10 cellular contexts compared by ENCODE assay signal in genomic region chr2:127079358-127079920, GRCh38. TPM values are rescaled to one million over a fixed set of nuclear protein-coding genes. Genes with fewer than 3 reads are reported as not detected.
DNase-seq lines count a peak whose midpoint lies in the region; ATAC-seq and TF ChIP-seq lines count a peak whose summit lies in the region.
"Had no signal": no experiment of that assay in that cellular context is flagged by ENCODE, and none has a peak within 500 bp of the region (broad histone marks: within the 10 kb centered on the region; RNA-seq: fewer than 3 reads in every experiment).

No MANE protein-coding gene starts in this region.

- H3K27ac ChIP-seq in substantia nigra (ENCODE audit: low read depth, low read length, poor library complexity, severe bottlenecking), result peak overlapping the region; percentile 95

- no peak for DNase-seq in activated CD4-positive, alpha-beta T cell treated with anti-CD3 and anti-CD28 coated beads, Interleukin-2, amount 10 ng/mL, durations not matched to agents 24 days and 14 days
- DNase-seq in activated CD4-positive, alpha-beta T cell treated with anti-CD3 and anti-CD28 coated beads, Interleukin-2, amount 50 U/mL, for 1 hour, result no peak
- DNase-seq in activated T-helper 1 cell treated with anti-CD3 and anti-CD28 coated beads, Interleukin-12 subunit alpha, Interleukin-12 subunit beta, Interleukin-2, Interleukin-4 antibody, amounts not matched to agents 30 ng/mL and 10 ng/mL and 1 ng/mL, durations not matched to agents 14 hours and 24 hours and 36 hours (ENCODE audit: low spot score), result no peak
- DNase-seq in memory B cell (ENCODE audit: low spot score in 2 of 2) (no peak), substantia nigra (lab: John Stamatoyannopoulos, UW) (no peak), BE2C (no peak), SW 1271 (lab: John Stamatoyannopoulos, UW) (no peak)
- DNase-seq: MM.1S, NCI-H510A had no signal

- H3K27me3 Mint-ChIP-seq in activated CD4-positive, alpha-beta T cell treated with anti-CD3 and anti-CD28 coated beads, Interleukin-2, amount 10 ng/mL, durations not matched to agents 24 days and 14 days, result no peaks in the 10 kb centered on the region
- H3K27me3 Mint-ChIP-seq in activated T-helper 1 cell treated with anti-CD3 and anti-CD28 coated beads, Interleukin-12 subunit alpha, Interleukin-12 subunit beta, Interleukin-2, Interleukin-4 antibody, amounts not matched to agents 30 ng/mL and 10 ng/mL and 1 ng/mL, durations not matched to agents 14 hours and 24 hours and 36 hours (ENCODE audit: insufficient read depth), result no peaks in the 10 kb centered on the region
- no peaks in the 10 kb centered on the region for H3K27me3 Mint-ChIP-seq in memory B cell

- H3K36me3 Mint-ChIP-seq in activated CD4-positive, alpha-beta T cell treated with anti-CD3 and anti-CD28 coated beads, Interleukin-2, amount 10 ng/mL, durations not matched to agents 24 days and 14 days (ENCODE audit: low read depth), result peaks cover 7% of the 10 kb centered on the region
- peaks cover 8% of the 10 kb centered on the region for H3K36me3 Mint-ChIP-seq in activated T-helper 1 cell treated with anti-CD3 and anti-CD28 coated beads, Interleukin-12 subunit alpha, Interleukin-12 subunit beta, Interleukin-2, Interleukin-4 antibody, amounts not matched to agents 30 ng/mL and 10 ng/mL and 1 ng/mL, durations not matched to agents 14 hours and 24 hours and 36 hours (ENCODE audit: low read depth)
- H3K36me3 Mint-ChIP-seq in memory B cell, result peaks cover 7% of the 10 kb centered on the region

- intact Hi-C loops in activated CD4-positive, alpha-beta T cell treated with anti-CD3 and anti-CD28 coated beads, Interleukin-2, amount 10 ng/mL, durations not matched to agents 24 days and 14 days (cut with micrococcal nuclease), result loop anchor here (1.0 to 10.0 kb wide), 2 partner anchors 14 to 95 kb away; no protein-coding TSS in a partner anchor
- intact Hi-C loops in activated T-helper 1 cell treated with anti-CD3 and anti-CD28 coated beads, Interleukin-12 subunit alpha, Interleukin-12 subunit beta, Interleukin-2, Interleukin-4 antibody, amounts not matched to agents 30 ng/mL and 10 ng/mL and 1 ng/mL, durations not matched to agents 14 hours and 24 hours and 36 hours (cut with micrococcal nuclease), result loop anchor here (2.0 kb wide), 1 partner anchor 55 kb away; no protein-coding TSS in a partner anchor

- no peaks in the 10 kb centered on the region for H3K9me3 Mint-ChIP-seq in activated CD4-positive, alpha-beta T cell treated with anti-CD3 and anti-CD28 coated beads, Interleukin-2, amount 10 ng/mL, durations not matched to agents 24 days and 14 days
- no peaks in the 10 kb centered on the region for H3K9me3 Mint-ChIP-seq in activated T-helper 1 cell treated with anti-CD3 and anti-CD28 coated beads, Interleukin-12 subunit alpha, Interleukin-12 subunit beta, Interleukin-2, Interleukin-4 antibody, amounts not matched to agents 30 ng/mL and 10 ng/mL and 1 ng/mL, durations not matched to agents 14 hours and 24 hours and 36 hours
- no peaks in the 10 kb centered on the region for H3K9me3 Mint-ChIP-seq in memory B cell

- no peaks in the 10 kb centered on the region for H3K4me1 ChIP-seq in BE2C

- no peaks in the 10 kb centered on the region for H3K27me3 ChIP-seq in BE2C

- peak overlapping the region; percentile 94 for H3K27ac Mint-ChIP-seq in activated CD4-positive, alpha-beta T cell treated with anti-CD3 and anti-CD28 coated beads, Interleukin-2, amount 10 ng/mL, durations not matched to agents 24 days and 14 days
- H3K27ac Mint-ChIP-seq in activated T-helper 1 cell treated with anti-CD3 and anti-CD28 coated beads, Interleukin-12 subunit alpha, Interleukin-12 subunit beta, Interleukin-2, Interleukin-4 antibody, amounts not matched to agents 30 ng/mL and 10 ng/mL and 1 ng/mL, durations not matched to agents 14 hours and 24 hours and 36 hours, result peak overlapping the region; percentile 75
- H3K27ac Mint-ChIP-seq in memory B cell, result peak overlapping the region; percentile 97

- TF ChIP-seq CTCF in BE2C (IDR thresholded peaks at IDR 0.05; ENCODE audit: low read depth, low read length), result no peak

- H3K4me3 ChIP-seq in BE2C (ENCODE audit: low read depth, low read length), result no peak overlapping the region

- no peaks in the 10 kb centered on the region for H3K9me3 ChIP-seq in BE2C

- H3K4me1 Mint-ChIP-seq in activated CD4-positive, alpha-beta T cell treated with anti-CD3 and anti-CD28 coated beads, Interleukin-2, amount 10 ng/mL, durations not matched to agents 24 days and 14 days, result peaks cover 62% of the 10 kb centered on the region
- H3K4me1 Mint-ChIP-seq in activated T-helper 1 cell treated with anti-CD3 and anti-CD28 coated beads, Interleukin-12 subunit alpha, Interleukin-12 subunit beta, Interleukin-2, Interleukin-4 antibody, amounts not matched to agents 30 ng/mL and 10 ng/mL and 1 ng/mL, durations not matched to agents 14 hours and 24 hours and 36 hours (ENCODE audit: low read depth), result peaks cover 73% of the 10 kb centered on the region
- H3K4me1 Mint-ChIP-seq in memory B cell, result peaks cover 61% of the 10 kb centered on the region

- H3K36me3 ChIP-seq in BE2C, result no peaks in the 10 kb centered on the region

- H3K4me3 Mint-ChIP-seq in activated CD4-positive, alpha-beta T cell treated with anti-CD3 and anti-CD28 coated beads, Interleukin-2, amount 10 ng/mL, durations not matched to agents 24 days and 14 days, result peak overlapping the region; percentile 89
- peak overlapping the region; percentile 67 for H3K4me3 Mint-ChIP-seq in activated T-helper 1 cell treated with anti-CD3 and anti-CD28 coated beads, Interleukin-12 subunit alpha, Interleukin-12 subunit beta, Interleukin-2, Interleukin-4 antibody, amounts not matched to agents 30 ng/mL and 10 ng/mL and 1 ng/mL, durations not matched to agents 14 hours and 24 hours and 36 hours
- H3K4me3 Mint-ChIP-seq in memory B cell, result peak overlapping the region; percentile 91

- no peak for ATAC-seq in memory B cell (ENCODE audit: low read depth)
- no peak for ATAC-seq in GM19455 (IDR thresholded peaks at IDR 0.05; ENCODE audit: unreplicated experiment)

RNA-seq across cellular contexts. Expression of gene BIN1, which starts 27.5 kb away (rescaled TPM):
- total RNA-seq in activated CD4-positive, alpha-beta T cell treated with anti-CD3 and anti-CD28 coated beads, Interleukin-2, amount 10 ng/mL, durations not matched to agents 24 days and 14 days, result 38.3 and 39.7 TPM in 2 replicates
- 38.4 and 41.9 TPM in 2 replicates for total RNA-seq in activated T-helper 1 cell treated with anti-CD3 and anti-CD28 coated beads, Interleukin-12 subunit alpha, Interleukin-12 subunit beta, Interleukin-2, Interleukin-4 antibody, amounts not matched to agents 30 ng/mL and 10 ng/mL and 1 ng/mL, durations not matched to agents 14 hours and 24 hours and 36 hours
- polyA plus RNA-seq in BE2C (2012; ENCODE audit: insufficient read depth, insufficient read length, low read depth), result 83.3 TPM
